ENCODE assay signal across 1 cellular context in genomic region chr10:96863922-96864543, GRCh38.
TF ChIP-seq lines count a peak whose summit lies in the region.

No MANE protein-coding gene starts in this region.

TF ChIP-seq in HepG2, 621 proteins besides CTCF, POLR2A, EP300 and RAD21 (continued from another document and continues in another):
- TF ChIP-seq ZBTB33 (CRISPR knock-in tag; IDR thresholded peaks at IDR 0.05) = no peak
- TF ChIP-seq ZNF773 (CRISPR knock-in tag; IDR thresholded peaks at IDR 0.05; ENCODE audit: borderline replicate concordance) = no peak
- TF ChIP-seq U2AF2 (IDR thresholded peaks at IDR 0.05; ENCODE audit: low read depth, low read length) = no peak
- no peak for TF ChIP-seq CBX5 (CRISPR knock-in tag; IDR thresholded peaks at IDR 0.05; ENCODE audit: borderline replicate concordance)
- TF ChIP-seq ZNF790 (CRISPR knock-in tag; IDR thresholded peaks at IDR 0.05; ENCODE audit: borderline replicate concordance) = no peak
- TF ChIP-seq TCF7L2 (IDR thresholded peaks at IDR 0.05; ENCODE audit: low read depth, low read length) = no peak
- no peak for TF ChIP-seq FUBP1 (CRISPR knock-in tag; IDR thresholded peaks at IDR 0.05; ENCODE audit: borderline replicate concordance)
- TF ChIP-seq PRMT3 (CRISPR knock-in tag; IDR thresholded peaks at IDR 0.05; ENCODE audit: borderline replicate concordance, low read depth) = no peak
- no peak for TF ChIP-seq SP140L (CRISPR knock-in tag; IDR thresholded peaks at IDR 0.05; ENCODE audit: borderline replicate concordance)
- no peak for TF ChIP-seq ZNF253 (CRISPR knock-in tag; IDR thresholded peaks at IDR 0.05; ENCODE audit: borderline replicate concordance)
- TF ChIP-seq PLRG1 (conservative IDR thresholded peaks at IDR 0.05) = no peak
- peak; percentile 66 for TF ChIP-seq ASH2L (IDR thresholded peaks at IDR 0.05; ENCODE audit: insufficient read length, low read depth, low read length)
- no peak for TF ChIP-seq REXO4 (CRISPR knock-in tag; IDR thresholded peaks at IDR 0.05; ENCODE audit: borderline replicate concordance)
- no peak for TF ChIP-seq ZNF687 (CRISPR knock-in tag; IDR thresholded peaks at IDR 0.05)
- TF ChIP-seq ZNF44 (CRISPR knock-in tag; IDR thresholded peaks at IDR 0.05) = no peak
- no peak for TF ChIP-seq ZNF772 (CRISPR knock-in tag; IDR thresholded peaks at IDR 0.05)
- TF ChIP-seq ZNF431 (CRISPR knock-in tag; IDR thresholded peaks at IDR 0.05; ENCODE audit: borderline replicate concordance, low read depth) = no peak
- TF ChIP-seq SNAPC5 (CRISPR knock-in tag; IDR thresholded peaks at IDR 0.05; ENCODE audit: borderline replicate concordance) = no peak
- no peak for TF ChIP-seq CBFB (CRISPR knock-in tag; IDR thresholded peaks at IDR 0.05)
- peak; percentile 92 for TF ChIP-seq SOX5 (CRISPR knock-in tag; IDR thresholded peaks at IDR 0.05; ENCODE audit: borderline replicate concordance)
- no peak for TF ChIP-seq GZF1 (CRISPR knock-in tag; IDR thresholded peaks at IDR 0.05)
- no peak for TF ChIP-seq ZNF510 (CRISPR knock-in tag; IDR thresholded peaks at IDR 0.05; ENCODE audit: low read depth)
- no peak for TF ChIP-seq ZNF7 (CRISPR knock-in tag; IDR thresholded peaks at IDR 0.05)
- TF ChIP-seq ZNF556 (CRISPR knock-in tag; IDR thresholded peaks at IDR 0.05; ENCODE audit: borderline replicate concordance) = no peak
- TF ChIP-seq ZNF562 (CRISPR knock-in tag; IDR thresholded peaks at IDR 0.05; ENCODE audit: borderline replicate concordance) = no peak
- TF ChIP-seq ELF1 (CRISPR knock-in tag; IDR thresholded peaks at IDR 0.05) = peak; percentile 30; the same call in 1 of the 2 replicates
- TF ChIP-seq ZNF563 (CRISPR knock-in tag; IDR thresholded peaks at IDR 0.05) = no peak
- TF ChIP-seq RFX5 (IDR thresholded peaks at IDR 0.05; ENCODE audit: low read depth, low read length) = no peak
- TF ChIP-seq TCF7 (IDR thresholded peaks at IDR 0.05; ENCODE audit: low read depth) = peak; percentile 70; the same call in 1 of the 2 replicates
- 0 out of 2 replicates have a peak, but pooled peaks have one; percentile 41 for TF ChIP-seq REPIN1 (CRISPR knock-in tag; IDR thresholded peaks at IDR 0.05; ENCODE audit: borderline replicate concordance, low read depth)
- TF ChIP-seq ZNF230 (CRISPR knock-in tag; IDR thresholded peaks at IDR 0.05) = no peak
- TF ChIP-seq AKNA (CRISPR knock-in tag; IDR thresholded peaks at IDR 0.05; ENCODE audit: borderline replicate concordance) = no peak
- no peak for TF ChIP-seq ZNF513 (CRISPR knock-in tag; conservative IDR thresholded peaks at IDR 0.05)
- peak; percentile 94 for TF ChIP-seq PAXIP1 (CRISPR knock-in tag; conservative IDR thresholded peaks at IDR 0.05)
- TF ChIP-seq SMAD9 (CRISPR knock-in tag; IDR thresholded peaks at IDR 0.05) = no peak
- no peak for TF ChIP-seq NR0B2 (CRISPR knock-in tag; IDR thresholded peaks at IDR 0.05)
- TF ChIP-seq FOXO1 (CRISPR knock-in tag; IDR thresholded peaks at IDR 0.05) = peak; percentile 7; the same call in 1 of the 2 replicates
- no peak for TF ChIP-seq ZNF567 (CRISPR knock-in tag; IDR thresholded peaks at IDR 0.05; ENCODE audit: borderline replicate concordance)
- TF ChIP-seq BCL3 (CRISPR knock-in tag; IDR thresholded peaks at IDR 0.05) = no peak
- no peak for TF ChIP-seq ZNF274 (CRISPR knock-in tag; IDR thresholded peaks at IDR 0.05)
- no peak for TF ChIP-seq SNAI1 (CRISPR knock-in tag; IDR thresholded peaks at IDR 0.05; ENCODE audit: borderline replicate concordance)
